Comparison of ENCODE assay signal across 1 cellular context in the genomic region with DNA sequence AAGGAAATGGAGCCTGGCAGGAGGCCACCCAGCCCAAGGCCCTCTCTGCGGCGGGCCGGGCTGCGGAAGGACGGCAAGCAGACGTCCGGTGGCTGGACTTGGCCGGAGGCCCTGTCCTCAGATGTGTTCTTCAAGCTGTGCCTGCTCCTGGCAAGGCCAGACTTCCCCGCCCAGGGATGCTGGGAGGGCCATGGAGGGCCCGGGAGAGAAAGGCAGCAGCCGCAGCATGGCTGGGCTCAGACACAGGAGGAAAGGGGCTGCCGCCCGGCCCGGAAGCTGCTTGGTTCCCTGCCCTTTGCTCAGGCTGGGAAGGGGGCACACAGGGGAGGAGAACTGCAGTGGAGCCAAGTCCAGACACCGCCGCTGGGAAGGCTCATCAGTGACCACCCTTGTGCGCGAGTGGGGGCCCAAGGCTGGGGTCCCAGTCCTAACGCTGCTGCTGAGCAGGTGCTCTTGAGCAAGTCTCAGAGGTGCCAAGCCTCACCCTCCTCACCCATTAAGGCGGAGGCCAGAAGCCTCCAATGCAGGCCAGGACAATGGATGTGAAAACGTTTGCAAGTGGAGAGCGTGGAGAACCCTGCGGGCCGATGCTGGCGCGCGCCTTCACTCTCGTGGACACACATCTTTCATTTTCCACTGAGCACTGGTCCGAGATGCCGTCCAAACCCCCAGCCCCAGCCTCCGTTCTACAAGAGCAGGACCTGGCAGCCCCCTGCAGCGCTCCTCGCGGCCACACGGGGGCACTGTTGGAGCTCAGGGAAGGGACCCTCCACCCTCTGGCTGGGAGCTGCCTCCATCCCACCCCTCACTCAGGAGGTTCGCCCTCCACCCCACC.
TF ChIP-seq lines count a peak whose summit lies in the region.

No MANE protein-coding gene starts in this region.

TF ChIP-seq in HCT116, 20 proteins besides CTCF, POLR2A, EP300 and RAD21 (continued from another document):
- TF ChIP-seq EZH2 (IDR thresholded peaks at IDR 0.05) = no peak
- TF ChIP-seq CEBPB (IDR thresholded peaks at IDR 0.05; ENCODE audit: low read depth) = no peak
- no peak for TF ChIP-seq ELF1 (IDR thresholded peaks at IDR 0.05; ENCODE audit: borderline replicate concordance, low read depth)
- TF ChIP-seq POLR2AphosphoS5 (IDR thresholded peaks at IDR 0.05; ENCODE audit: low read depth, low read length) = no peak
- TF ChIP-seq JUND (IDR thresholded peaks at IDR 0.05) = no peak
- no peak for TF ChIP-seq SIN3A (IDR thresholded peaks at IDR 0.05; ENCODE audit: low read depth)
